ENCODE assay signal across 11 cellular contexts in genomic region chr5:135489466-135490244, GRCh38. TPM values are rescaled to one million over a fixed set of nuclear protein-coding genes. Genes with fewer than 3 reads are reported as not detected.
DNase-seq lines count a peak whose midpoint lies in the region; ATAC-seq and TF ChIP-seq lines count a peak whose summit lies in the region.
"Had no signal": no experiment of that assay in that cellular context is flagged by ENCODE, and none has a peak within 500 bp of the region (broad histone marks: within the 10 kb centered on the region; RNA-seq: fewer than 3 reads in every experiment).

No MANE protein-coding gene starts in this region.

- H3K4me1 Mint-ChIP-seq in chondrocyte (ENCODE audit: low read depth): peaks cover 37% of the 10 kb centered on the region
- H3K4me1 Mint-ChIP-seq in naive thymus-derived CD4-positive, alpha-beta T cell: peaks cover 2 to 18% (median 8%) of the 10 kb centered on the region in 7 donors

- intact Hi-C loops in left ventricle myocardium inferior (cut with micrococcal nuclease) (no loop called here), Right ventricle myocardium superior (cut with DNase I) (no loop called here), vagina (cut with DNase I) (no loop called here)
- intact Hi-C loops in naive thymus-derived CD4-positive, alpha-beta T cell (cut with micrococcal nuclease): loop anchor here in 1 of 2 donors (2.0 to 5.0 kb wide), 3 partner anchors 45 to 452 kb away; partner anchors contain the start of gene NEUROG1

- H3K27me3 ChIP-seq in left ventricle myocardium inferior (ENCODE audit: low read depth) (peaks cover 100% of the 10 kb centered on the region), vagina (no peaks in the 10 kb centered on the region)
- H3K27me3 ChIP-seq in naive thymus-derived CD4-positive, alpha-beta T cell (ENCODE audit: control insufficient read depth in 2 of 2, insufficient read depth in 2 of 2, low read length in 2 of 2): no peaks in the 10 kb centered on the region

- H3K27ac ChIP-seq in left ventricle myocardium inferior (replicated peaks): no peak overlapping the region
- H3K27ac ChIP-seq in naive thymus-derived CD4-positive, alpha-beta T cell (ENCODE audit: low read depth, low read length): no peak overlapping the region
- no peak overlapping the region for H3K27ac ChIP-seq in vagina

- H3K4me1 ChIP-seq in left ventricle myocardium inferior: peaks cover 30% of the 10 kb centered on the region
- no peaks in the 10 kb centered on the region for H3K4me1 ChIP-seq in naive thymus-derived CD4-positive, alpha-beta T cell (ENCODE audit: control insufficient read depth in 2 of 2, insufficient read depth in 2 of 2, low read length in 2 of 2)
- H3K4me1 ChIP-seq in vagina: peaks cover 43% of the 10 kb centered on the region

- peak overlapping the region; percentile 57 for H3K4me3 ChIP-seq in left ventricle myocardium inferior
- no peak overlapping the region for H3K4me3 ChIP-seq in naive thymus-derived CD4-positive, alpha-beta T cell (ENCODE audit: low read length)
- H3K4me3 ChIP-seq in vagina: peak overlapping the region; percentile 32 to 36

- POLR2A ChIA-PET in naive thymus-derived CD4-positive, alpha-beta T cell (lab: Charles Lee): no interaction called here

- TF ChIP-seq CTCF in left ventricle myocardium inferior (IDR thresholded peaks at IDR 0.05; ENCODE audit: borderline replicate concordance) (no peak), chondrocyte (IDR thresholded peaks at IDR 0.05) (no peak), vagina (IDR thresholded peaks at IDR 0.05) (no peak)

- H3K4me3 Mint-ChIP-seq in chondrocyte (ENCODE audit: unreplicated experiment): peak overlapping the region; percentile 71
- H3K4me3 Mint-ChIP-seq in naive thymus-derived CD4-positive, alpha-beta T cell: peak overlapping the region in 7 of 10 donors; percentile 7 to 69 (median 41)
- H3K4me3 Mint-ChIP-seq: activated naive CD8-positive, alpha-beta T cell had no signal

- peaks cover 1% of the 10 kb centered on the region for H3K36me3 Mint-ChIP-seq in chondrocyte (ENCODE audit: low read depth)
- no peaks in the 10 kb centered on the region for H3K36me3 Mint-ChIP-seq in naive thymus-derived CD4-positive, alpha-beta T cell
- H3K36me3 Mint-ChIP-seq: activated naive CD8-positive, alpha-beta T cell had no signal

- peaks cover 33% of the 10 kb centered on the region for H3K27me3 Mint-ChIP-seq in chondrocyte (ENCODE audit: low read depth)
- H3K27me3 Mint-ChIP-seq in naive thymus-derived CD4-positive, alpha-beta T cell: peaks cover 67 to 95% (median 82%) of the 10 kb centered on the region in 5 donors

- no peaks in the 10 kb centered on the region for H3K9me3 ChIP-seq in left ventricle myocardium inferior (replicated peaks)
- no peaks in the 10 kb centered on the region for H3K9me3 ChIP-seq in naive thymus-derived CD4-positive, alpha-beta T cell (ENCODE audit: control insufficient read depth in 2 of 3, low read length in 3 of 3)
- no peaks in the 10 kb centered on the region for H3K9me3 ChIP-seq in vagina

- H3K36me3 ChIP-seq in left ventricle myocardium inferior (no peaks in the 10 kb centered on the region), vagina (no peaks in the 10 kb centered on the region)
- H3K36me3 ChIP-seq in naive thymus-derived CD4-positive, alpha-beta T cell (ENCODE audit: control insufficient read depth in 2 of 3, insufficient read depth in 3 of 3, low read length in 3 of 3): no peaks in the 10 kb centered on the region

- no peak overlapping the region for H3K27ac Mint-ChIP-seq in chondrocyte (ENCODE audit: unreplicated experiment)
- no peak overlapping the region for H3K27ac Mint-ChIP-seq in naive thymus-derived CD4-positive, alpha-beta T cell
- H3K27ac Mint-ChIP-seq: activated naive CD8-positive, alpha-beta T cell had no signal

- CTCF ChIA-PET in naive thymus-derived CD4-positive, alpha-beta T cell (lab: Charles Lee): no interaction called here

- no peak for TF ChIP-seq POLR2A in vagina (IDR thresholded peaks at IDR 0.05)

- DNase-seq in left ventricle myocardium inferior: no peak
- DNase-seq in Right ventricle myocardium superior: no peak
- no peak for DNase-seq in chondrocyte (ENCODE audit: low spot score)
- no peak for DNase-seq in naive thymus-derived CD4-positive, alpha-beta T cell
- DNase-seq in vagina (ENCODE audit: extremely low spot score in 2 of 2): no peak
- DNase-seq: DND-41 had no signal

- H3K9me3 Mint-ChIP-seq in chondrocyte (ENCODE audit: low read depth): no peaks in the 10 kb centered on the region
- peaks cover 0 to 4% (median 0%) of the 10 kb centered on the region in 11 donors for H3K9me3 Mint-ChIP-seq in naive thymus-derived CD4-positive, alpha-beta T cell

- no peak for ATAC-seq in Right ventricle myocardium superior (ENCODE audit: poor library complexity)
- ATAC-seq in naive thymus-derived CD4-positive, alpha-beta T cell: no peak
- no peak for ATAC-seq in HG02678 (IDR thresholded peaks at IDR 0.05; ENCODE audit: unreplicated experiment)
- ATAC-seq in GM21515 (IDR thresholded peaks at IDR 0.05; ENCODE audit: unreplicated experiment): no peak
- ATAC-seq in HG03520 (IDR thresholded peaks at IDR 0.05; ENCODE audit: unreplicated experiment): no peak

RNA-seq across cellular contexts. Expression of gene TIFAB, which starts 37.5 kb away (rescaled TPM):
- not detected for total RNA-seq in left ventricle myocardium inferior
- not detected for total RNA-seq in Right ventricle myocardium superior
- total RNA-seq in chondrocyte: not detected in 3 replicates
- 1 to 10 TPM in 1 of 5 experiments, under 1 TPM in 2, not detected in 2; 0.05 to 1.1 (median 0.08) TPM for total RNA-seq in naive thymus-derived CD4-positive, alpha-beta T cell
- polyA plus RNA-seq in naive thymus-derived CD4-positive, alpha-beta T cell: not detected
- total RNA-seq in vagina: not detected
- total RNA-seq: T-helper 2 cell treated with Interferon-gamma antibody and Interleukin-4, amounts not matched to agents 100 ng/mL and 5 ng/mL, for 36 hours had no signal

RNA-seq across cellular contexts. Expression of gene DCANP1, which starts 42.5 kb away (rescaled TPM):
- total RNA-seq in left ventricle myocardium inferior: not detected
- total RNA-seq in Right ventricle myocardium superior: not detected
- total RNA-seq in chondrocyte: not detected in 3 replicates
- under 1 TPM in 2 of 5 experiments, not detected in 3; 0.16 to 0.59 TPM for total RNA-seq in naive thymus-derived CD4-positive, alpha-beta T cell
- polyA plus RNA-seq in naive thymus-derived CD4-positive, alpha-beta T cell: not detected
- total RNA-seq in vagina: not detected
- total RNA-seq: T-helper 2 cell treated with Interferon-gamma antibody and Interleukin-4, amounts not matched to agents 100 ng/mL and 5 ng/mL, for 36 hours had no signal

RNA-seq across cellular contexts. Expression of gene NEUROG1, which starts 46.1 kb away (rescaled TPM):
- total RNA-seq in left ventricle myocardium inferior (not detected), Right ventricle myocardium superior (not detected), chondrocyte (not detected in 3 replicates), vagina (not detected)
- total RNA-seq in naive thymus-derived CD4-positive, alpha-beta T cell: not detected
- not detected for polyA plus RNA-seq in naive thymus-derived CD4-positive, alpha-beta T cell
- total RNA-seq: T-helper 2 cell treated with Interferon-gamma antibody and Interleukin-4, amounts not matched to agents 100 ng/mL and 5 ng/mL, for 36 hours had no signal
